In the genomic region with DNA sequence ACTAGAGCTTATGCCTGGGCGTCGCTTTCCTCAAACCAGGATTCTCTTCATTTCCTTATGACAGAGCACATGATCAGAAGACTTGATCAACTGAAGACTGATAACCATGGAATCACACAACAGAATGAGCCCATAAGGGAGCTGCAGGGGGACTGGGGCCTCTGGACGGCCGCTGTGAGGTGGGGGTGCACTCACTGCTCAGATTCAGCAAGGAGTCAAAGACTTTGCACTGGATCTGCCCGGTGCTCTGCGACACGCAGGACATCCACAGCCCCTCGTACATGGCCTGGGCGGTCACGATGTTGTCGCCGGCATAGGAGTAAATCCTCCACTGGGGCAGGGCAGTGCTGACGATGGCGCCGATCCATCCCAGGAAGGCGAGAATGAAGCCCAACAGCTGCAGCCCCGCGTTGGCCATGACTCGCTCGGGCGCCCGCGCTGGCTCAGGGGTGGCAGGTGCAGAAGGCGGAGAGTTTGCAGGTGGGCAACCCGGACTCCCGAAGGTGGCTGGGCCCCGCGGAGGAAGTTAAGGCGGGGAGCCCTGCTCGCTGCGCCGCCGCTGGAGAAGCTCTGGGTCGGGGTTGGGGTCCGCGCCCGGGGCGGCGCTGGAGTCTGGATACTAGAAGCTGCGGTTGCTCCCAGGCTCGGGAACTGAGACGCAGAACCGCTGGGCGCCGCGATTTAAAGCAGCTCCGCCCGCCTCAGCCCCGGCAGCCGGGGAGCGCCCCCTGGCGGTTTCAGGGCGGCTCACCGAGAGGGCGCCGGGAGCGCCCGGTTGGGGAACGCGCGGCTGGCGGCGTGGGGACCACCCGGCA, we compare ENCODE assay signal across 8 cellular contexts. TPM values are rescaled to one million over a fixed set of nuclear protein-coding genes. Genes with fewer than 3 reads are reported as not detected.
DNase-seq lines count a peak whose midpoint lies in the region; ATAC-seq and TF ChIP-seq lines count a peak whose summit lies in the region.

A gene with protein sequence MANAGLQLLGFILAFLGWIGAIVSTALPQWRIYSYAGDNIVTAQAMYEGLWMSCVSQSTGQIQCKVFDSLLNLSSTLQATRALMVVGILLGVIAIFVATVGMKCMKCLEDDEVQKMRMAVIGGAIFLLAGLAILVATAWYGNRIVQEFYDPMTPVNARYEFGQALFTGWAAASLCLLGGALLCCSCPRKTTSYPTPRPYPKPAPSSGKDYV (minus strand): TSS at position 658 of the 815 bp plus-strand sequence. CDS start 240 bp downstream, at position 418.

- H3K4me1 ChIP-seq in A673 (ENCODE audit: insufficient read depth, low read length, poor library complexity, severe bottlenecking): peaks cover 52% of the 10 kb centered on the region

- POLR2A ChIA-PET in A673 (lab: Charles Lee; ENCODE audit: low non-redundant PET): interaction anchor here (0.5 to 1.0 kb wide), 4 partner anchors 17 to 359 kb away, joined by 3 to 8 read pairs (median 4); no protein-coding TSS in a partner anchor
- POLR2A ChIA-PET in activated CD8-positive, alpha-beta T cell treated with anti-CD3 and anti-CD28 coated beads for 36 hours (lab: Charles Lee): no interaction called here

- BruUV-seq in A673 (replicated peaks; lab: Mats Ljungman, UMichigan): no TSS peak

- peak; percentile 92 for TF ChIP-seq CTCF in A673 (conservative IDR thresholded peaks at IDR 0.05; ENCODE audit: low read depth, low read length)
- TF ChIP-seq CTCF in activated CD8-positive, alpha-beta T cell treated with anti-CD3 and anti-CD28 coated beads for 36 hours (IDR thresholded peaks at IDR 0.05): peak; percentile 94
- TF ChIP-seq CTCF in lower leg skin (IDR thresholded peaks at IDR 0.05): no peak

- WGBS in lower leg skin, 2 donors: 7 to 10% methylated on average over 35 to 53 of the region's 64 CpGs

- CTCF ChIA-PET in A673 (lab: Charles Lee): interaction anchor here (0.5 to 1.9 kb wide), 13 partner anchors 8 to 850 kb away, joined by 3 to 9 read pairs (median 4); no protein-coding TSS in a partner anchor
- CTCF ChIA-PET in activated CD8-positive, alpha-beta T cell treated with anti-CD3 and anti-CD28 coated beads for 36 hours (lab: Charles Lee): interaction anchor here (0.6 to 4.0 kb wide), 46 partner anchors 9 to 560 kb away, joined by 3 to 36 read pairs (median 4); no protein-coding TSS in a partner anchor

- H3K27me3 ChIP-seq in A673 (replicated peaks; ENCODE audit: insufficient read depth, low read depth, low read length, poor library complexity): no peaks in the 10 kb centered on the region

- peaks cover 33% of the 10 kb centered on the region for H3K27me3 Mint-ChIP-seq in activated CD8-positive, alpha-beta T cell treated with anti-CD3 and anti-CD28 coated beads for 36 hours

- peak; percentile 55 for ATAC-seq in GM18858 (IDR thresholded peaks at IDR 0.05; ENCODE audit: unreplicated experiment)
- ATAC-seq in HG03066 (IDR thresholded peaks at IDR 0.05; ENCODE audit: low read depth, unreplicated experiment): peak; percentile 67
- peak; percentile 82 for ATAC-seq in activated CD8-positive, alpha-beta T cell treated with anti-CD3 and anti-CD28 coated beads for 36 hours

- H3K36me3 Mint-ChIP-seq in activated CD8-positive, alpha-beta T cell treated with anti-CD3 and anti-CD28 coated beads for 36 hours (ENCODE audit: low read depth): no peaks in the 10 kb centered on the region

- H3K36me3 ChIP-seq in A673 (ENCODE audit: insufficient read depth, low read length, poor library complexity, severe bottlenecking): peaks cover 8% of the 10 kb centered on the region

- peak within 1 kb of the TSS; percentile 78 for H3K27ac ChIP-seq in A673 (ENCODE audit: low read depth, low read length, poor library complexity, severe bottlenecking)

- no peak for TF ChIP-seq POLR2A in lower leg skin (IDR thresholded peaks at IDR 0.05)

- H3K4me3 ChIP-seq in A673 (ENCODE audit: low read depth, low read length, poor library complexity, severe bottlenecking): peak within 1 kb of the TSS; percentile 78
- H3K4me3 ChIP-seq in lower leg skin (ENCODE audit: low read depth, poor library complexity, severe bottlenecking): peak within 1 kb of the TSS; percentile 51

- H3K9me3 ChIP-seq in A673 (ENCODE audit: low read depth, low read length, poor library complexity, severe bottlenecking): no peaks in the 10 kb centered on the region

- peaks cover 28% of the 10 kb centered on the region for H3K4me1 Mint-ChIP-seq in activated CD8-positive, alpha-beta T cell treated with anti-CD3 and anti-CD28 coated beads for 36 hours (ENCODE audit: low read depth)

- no peaks in the 10 kb centered on the region for H3K9me3 Mint-ChIP-seq in activated CD8-positive, alpha-beta T cell treated with anti-CD3 and anti-CD28 coated beads for 36 hours

- peak within 1 kb of the TSS; percentile 66 for H3K4me3 Mint-ChIP-seq in activated CD8-positive, alpha-beta T cell treated with anti-CD3 and anti-CD28 coated beads for 36 hours

- intact Hi-C loops in A673 (cut with micrococcal nuclease; ENCODE audit: unreplicated experiment) (loop anchor here (1.0 to 5.0 kb wide), 3 partner anchors 55 to 361 kb away; no protein-coding TSS in a partner anchor), lower leg skin (cut with DNase I; ENCODE audit: low total_unique reads) (loop anchor here (5.0 to 10.0 kb wide), 2 partner anchors 97 to 355 kb away; no protein-coding TSS in a partner anchor)
- intact Hi-C loops in activated CD8-positive, alpha-beta T cell treated with anti-CD3 and anti-CD28 coated beads for 36 hours (cut with micrococcal nuclease): loop anchor here (5.0 to 10.0 kb wide), 2 partner anchors 95 to 357 kb away; no protein-coding TSS in a partner anchor

- no peak within 1 kb of the TSS for H3K27ac Mint-ChIP-seq in activated CD8-positive, alpha-beta T cell treated with anti-CD3 and anti-CD28 coated beads for 36 hours

- DNase-seq in A673 (ENCODE audit: low spot score): peak; percentile 95
- peak; percentile 76 for DNase-seq in NCI-H510A treated with DMSO at 0.1 percent for 48 hours (lab: John Stamatoyannopoulos, UW)
- DNase-seq in activated CD8-positive, alpha-beta T cell treated with anti-CD3 and anti-CD28 coated beads for 36 hours: peak; percentile 78
- peak; percentile 55 for DNase-seq in effector CD4-positive, alpha-beta T cell
- DNase-seq in lower leg skin (ENCODE audit: low spot score in 2 of 2): peak; percentile 77 to 96
- peak; percentile 73 for DNase-seq in stimulated activated CD4-positive, alpha-beta T cell treated with anti-CD3 and anti-CD28 coated beads, Interleukin-4, amount 100 ng/mL, for 24 hours

RNA-seq across cellular contexts. Expression of the gene that starts here (rescaled TPM):
- total RNA-seq in A673 (2021): 173 and 184 TPM in 2 replicates
- under 1 TPM; 0.58 to 0.77 TPM for total RNA-seq in activated CD8-positive, alpha-beta T cell treated with anti-CD3 and anti-CD28 coated beads for 36 hours
- total RNA-seq in lower leg skin: 1,000 to 10,000 TPM in 1 of 4 donors, 100 to 1,000 TPM in 3; 452 to 1,148 (median 544) TPM

Comparison
In these comparisons a context has a peak if more than half of its experiments do, and no peak if none do; other contexts are left out.
1. Peak in every context shown above with its lines: DNase-seq, ATAC-seq, H3K4me3 ChIP-seq and H3K27ac ChIP-seq.
2. RNA of the gene that starts here (total RNA-seq): 452 to 1,148 TPM in lower leg skin and 173 to 184 TPM in A673; 0.58 to 0.77 TPM in activated CD8-positive, alpha-beta T cell treated with anti-CD3 and anti-CD28 coated beads for 36 hours; every median in the first group is over 10 times any median in the second.
3. Peak in DNase-seq and ATAC-seq in activated CD8-positive, alpha-beta T cell treated with anti-CD3 and anti-CD28 coated beads for 36 hours; RNA of the gene not detected or under 1 TPM.
4. CTCF ChIP-seq: peak in A673 (single experiment) and activated CD8-positive, alpha-beta T cell treated with anti-CD3 and anti-CD28 coated beads for 36 hours (single experiment); none in lower leg skin (0 of 3).